In the genomic region with DNA sequence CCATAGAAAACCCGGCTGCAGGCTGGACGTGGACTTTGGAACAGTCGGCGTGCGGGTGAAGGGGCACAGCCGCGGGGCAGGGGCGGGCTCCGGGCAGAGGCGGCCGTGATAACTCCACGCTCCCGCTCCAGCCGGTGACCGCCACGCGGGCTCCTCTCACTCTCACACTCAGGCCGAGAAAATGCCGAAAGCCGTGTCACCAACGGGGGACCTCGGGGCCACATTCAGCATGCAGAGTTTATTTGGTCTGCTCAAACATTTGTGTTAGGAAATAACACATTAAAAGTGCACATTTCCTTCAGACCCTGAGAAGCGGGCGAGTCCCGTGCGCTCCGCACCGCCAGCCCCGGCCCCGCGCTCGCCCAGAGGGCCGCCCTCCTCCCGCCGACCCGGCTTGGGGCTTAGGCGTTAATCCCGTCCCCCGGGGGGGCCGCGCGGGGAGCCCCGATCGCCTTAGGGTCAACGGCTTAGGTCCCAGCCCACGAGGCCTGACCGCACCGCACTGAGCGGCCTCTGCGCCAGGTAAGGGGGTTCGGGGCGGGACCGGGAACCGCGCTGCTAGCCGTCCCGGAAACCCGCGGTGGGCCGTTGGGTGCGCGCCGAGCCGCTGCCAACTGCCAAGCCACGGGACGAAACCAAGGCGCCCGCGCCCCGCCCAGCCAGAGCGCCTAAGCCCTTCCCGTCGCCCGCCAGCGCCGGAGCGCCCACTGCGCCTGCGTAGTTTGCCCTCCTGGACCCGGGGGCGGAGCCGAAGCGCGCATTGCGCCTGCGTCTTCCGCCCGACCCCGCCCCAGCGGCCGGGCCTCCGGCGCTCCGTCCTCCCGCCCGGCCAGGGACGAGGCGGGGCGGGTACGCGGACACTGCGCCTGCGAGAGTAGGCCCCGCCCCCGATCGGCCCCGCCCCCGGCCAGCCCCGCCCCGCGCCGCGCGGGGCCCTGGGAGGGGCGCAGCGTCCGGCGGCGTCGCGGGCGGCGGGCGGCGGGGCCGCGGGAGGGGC, we compare ENCODE assay signal across 8 cellular contexts. TPM values are rescaled to one million over a fixed set of nuclear protein-coding genes. Genes with fewer than 3 reads are reported as not detected.
DNase-seq lines count a peak whose midpoint lies in the region; ATAC-seq, FAIRE-seq and TF ChIP-seq lines count a peak whose summit lies in the region.

A gene with protein sequence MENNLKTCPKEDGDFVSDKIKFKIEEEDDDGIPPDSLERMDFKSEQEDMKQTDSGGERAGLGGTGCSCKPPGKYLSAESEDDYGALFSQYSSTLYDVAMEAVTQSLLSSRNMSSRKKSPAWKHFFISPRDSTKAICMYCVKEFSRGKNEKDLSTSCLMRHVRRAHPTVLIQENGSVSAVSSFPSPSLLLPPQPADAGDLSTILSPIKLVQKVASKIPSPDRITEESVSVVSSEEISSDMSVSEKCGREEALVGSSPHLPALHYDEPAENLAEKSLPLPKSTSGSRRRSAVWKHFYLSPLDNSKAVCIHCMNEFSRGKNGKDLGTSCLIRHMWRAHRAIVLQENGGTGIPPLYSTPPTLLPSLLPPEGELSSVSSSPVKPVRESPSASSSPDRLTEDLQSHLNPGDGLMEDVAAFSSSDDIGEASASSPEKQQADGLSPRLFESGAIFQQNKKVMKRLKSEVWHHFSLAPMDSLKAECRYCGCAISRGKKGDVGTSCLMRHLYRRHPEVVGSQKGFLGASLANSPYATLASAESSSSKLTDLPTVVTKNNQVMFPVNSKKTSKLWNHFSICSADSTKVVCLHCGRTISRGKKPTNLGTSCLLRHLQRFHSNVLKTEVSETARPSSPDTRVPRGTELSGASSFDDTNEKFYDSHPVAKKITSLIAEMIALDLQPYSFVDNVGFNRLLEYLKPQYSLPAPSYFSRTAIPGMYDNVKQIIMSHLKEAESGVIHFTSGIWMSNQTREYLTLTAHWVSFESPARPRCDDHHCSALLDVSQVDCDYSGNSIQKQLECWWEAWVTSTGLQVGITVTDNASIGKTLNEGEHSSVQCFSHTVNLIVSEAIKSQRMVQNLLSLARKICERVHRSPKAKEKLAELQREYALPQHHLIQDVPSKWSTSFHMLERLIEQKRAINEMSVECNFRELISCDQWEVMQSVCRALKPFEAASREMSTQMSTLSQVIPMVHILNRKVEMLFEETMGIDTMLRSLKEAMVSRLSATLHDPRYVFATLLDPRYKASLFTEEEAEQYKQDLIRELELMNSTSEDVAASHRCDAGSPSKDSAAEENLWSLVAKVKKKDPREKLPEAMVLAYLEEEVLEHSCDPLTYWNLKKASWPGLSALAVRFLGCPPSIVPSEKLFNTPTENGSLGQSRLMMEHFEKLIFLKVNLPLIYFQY (plus strand): TSS at position 947 of the 997 bp plus-strand sequence. CDS start 29,819 bp downstream, outside the sequence.

- H3K79me2 ChIP-seq in OCI-LY7 (ENCODE audit: insufficient read depth, low read depth, low read length) (peaks cover 25% of the 10 kb centered on the region), endothelial cell of umbilical vein (ENCODE audit: control insufficient read depth, insufficient read depth, low read length) (peaks cover 40% of the 10 kb centered on the region)

- DNase-seq in DMS 273 (lab: John Stamatoyannopoulos, UW; ENCODE audit: unreplicated experiment), result peak; percentile 98
- peak; percentile 99 for DNase-seq in HuH-7 (ENCODE audit: low spot score)
- peak; percentile 99 for DNase-seq in OCI-LY7 (ENCODE audit: low spot score)
- DNase-seq in activated T-cell treated with anti-CD3 and anti-CD28 coated beads for 1 hour (ENCODE audit: low read depth), result peak; percentile 99
- DNase-seq in endothelial cell of umbilical vein (ENCODE audit: low read depth, low spot score), result peak; percentile 97
- peak; percentile 98 to 99 for DNase-seq in mesothelial cell of epicardium (ENCODE audit: low spot score in 2 of 2, unreplicated experiment in 2 of 2)
- DNase-seq in stimulated activated CD8-positive, alpha-beta memory T cell treated with anti-CD3 and anti-CD28 coated beads, Interleukin-15, amount 100 ng/mL, for 4 hours (ENCODE audit: low read depth in 2 of 2), result peak; percentile 91 to 99

- peaks cover 25% of the 10 kb centered on the region for H3K4me1 ChIP-seq in OCI-LY7 (ENCODE audit: insufficient read depth, low read length, poor library complexity, severe bottlenecking)
- peaks cover 22% of the 10 kb centered on the region for H3K4me1 ChIP-seq in endothelial cell of umbilical vein (ENCODE audit: control insufficient read depth, extremely low read depth, insufficient read depth, low read length)

- dilution Hi-C loops in endothelial cell of umbilical vein (cut with MboI; ENCODE audit: extremely low pct_ligation_motif_present, low sequenced_read_pairs), result no loop called here

- H2AFZ ChIP-seq in OCI-LY7 (ENCODE audit: low read length) (peak within 1 kb of the TSS; percentile 71), endothelial cell of umbilical vein (ENCODE audit: low read depth, low read length) (peak within 1 kb of the TSS; percentile 98)

- peak within 1 kb of the TSS; percentile 94 for H3K9ac ChIP-seq in endothelial cell of umbilical vein (replicated peaks; ENCODE audit: extremely low read depth, insufficient read depth, low read length)

- no peaks in the 10 kb centered on the region for H3K9me2 ChIP-seq in OCI-LY7 (ENCODE audit: insufficient read depth, low read length)

- H3K4me3 Mint-ChIP-seq in mesothelial cell of epicardium, result peak within 1 kb of the TSS; percentile 95

- POLR2A ChIA-PET in OCI-LY7 (lab: Charles Lee) (no interaction called here), endothelial cell of umbilical vein (lab: Charles Lee) (no interaction called here)

- H3K36me3 Mint-ChIP-seq in mesothelial cell of epicardium, result no peaks in the 10 kb centered on the region

- H3K36me3 ChIP-seq in OCI-LY7 (ENCODE audit: insufficient read depth, low read length) (peaks cover 10% of the 10 kb centered on the region; the same call in 1 of the 2 replicates), endothelial cell of umbilical vein (ENCODE audit: control insufficient read depth in 2 of 2, extremely low read depth in 1 of 2, insufficient read depth in 2 of 2, low read length in 2 of 2) (no peaks in the 10 kb centered on the region)

- H3K9me1 ChIP-seq in endothelial cell of umbilical vein (replicated peaks; ENCODE audit: control insufficient read depth, extremely low read depth, insufficient read depth, low read length), result no peaks in the 10 kb centered on the region

- H3K4me3 ChIP-seq in OCI-LY7 (ENCODE audit: low read depth, low read length, poor library complexity, severe bottlenecking) (peak within 1 kb of the TSS; percentile 79), endothelial cell of umbilical vein (replicated peaks in 1 of 3; ENCODE audit: insufficient read depth in 1 of 3, low read depth in 1 of 3, low read length in 3 of 3) (peak within 1 kb of the TSS; percentile 83 to 99 (median 86))

- H3K4me2 ChIP-seq in OCI-LY7 (ENCODE audit: low read length) (peak within 1 kb of the TSS; percentile 84), endothelial cell of umbilical vein (ENCODE audit: insufficient read depth, low read length) (peak within 1 kb of the TSS; percentile 97)

- H3K9me3 Mint-ChIP-seq in mesothelial cell of epicardium, result no peaks in the 10 kb centered on the region

- H3K27ac ChIP-seq in OCI-LY7 (ENCODE audit: low read depth, low read length, poor library complexity, severe bottlenecking), result peak within 1 kb of the TSS; percentile 84
- H3K27ac ChIP-seq in endothelial cell of umbilical vein (ENCODE audit: insufficient read depth, low read depth, low read length), result peak within 1 kb of the TSS; percentile 74

- BruUV-seq in OCI-LY7 (replicated peaks; lab: Mats Ljungman, UMichigan) (TSS peak; percentile 96), endothelial cell of umbilical vein (replicated peaks; lab: Mats Ljungman, UMichigan) (TSS peak; percentile 50)

- peaks cover 8 to 22% of the 10 kb centered on the region in 2 experiments for H3K27me3 ChIP-seq in endothelial cell of umbilical vein (ENCODE audit: control insufficient read depth in 2 of 2, insufficient read depth in 2 of 2, low read length in 2 of 2)

- H3K4me1 Mint-ChIP-seq in mesothelial cell of epicardium, result peaks cover 19% of the 10 kb centered on the region

- peaks cover 40% of the 10 kb centered on the region for H3K27me3 Mint-ChIP-seq in mesothelial cell of epicardium (ENCODE audit: low read depth)

- intact Hi-C loops in OCI-LY7 (cut with micrococcal nuclease; ENCODE audit: unreplicated experiment) (loop anchor here (2.0 kb wide), 2 partner anchors 26 to 66 kb away; a partner anchor contains a TSS), endothelial cell of umbilical vein (cut with micrococcal nuclease) (loop anchor here (1.0 to 5.0 kb wide), 3 partner anchors 25 to 259 kb away; a partner anchor contains a TSS)

- H3K9me3 ChIP-seq in OCI-LY7 (ENCODE audit: low read length), result no peaks in the 10 kb centered on the region
- H3K9me3 ChIP-seq in endothelial cell of umbilical vein (replicated peaks; ENCODE audit: control insufficient read depth, insufficient read depth, low read length), result no peaks in the 10 kb centered on the region

- peak; percentile 78 for TF ChIP-seq POLR2A in endothelial cell of umbilical vein (IDR thresholded peaks at IDR 0.05; ENCODE audit: low read depth, low read length)

- H4K20me1 ChIP-seq in OCI-LY7 (ENCODE audit: insufficient read depth, low read length) (peaks cover 21% of the 10 kb centered on the region), endothelial cell of umbilical vein (replicated peaks; ENCODE audit: control insufficient read depth, extremely low read depth, insufficient read depth, low read length) (peaks cover 7% of the 10 kb centered on the region)

- TF ChIP-seq CTCF in OCI-LY7 (conservative IDR thresholded peaks at IDR 0.05; ENCODE audit: low read length) (no peak), endothelial cell of umbilical vein (IDR thresholded peaks at IDR 0.05; ENCODE audit: extremely low read depth in 1 of 2, insufficient read depth in 1 of 2, low read depth in 1 of 2, low read length in 2 of 2) (no peak), mesothelial cell of epicardium (IDR thresholded peaks at IDR 0.05; ENCODE audit: unreplicated experiment) (no peak)

- peak; percentile 67 for ATAC-seq in GM21526 (IDR thresholded peaks at IDR 0.05; ENCODE audit: low FRiP score, unreplicated experiment)

- CTCF ChIA-PET in OCI-LY7 (lab: Charles Lee; ENCODE audit: unreplicated experiment) (no interaction called here), endothelial cell of umbilical vein (lab: Charles Lee) (no interaction called here)

- FAIRE-seq in endothelial cell of umbilical vein (lab: Jason Lieb, UNC), result peak; percentile 89

- H3K27ac Mint-ChIP-seq in mesothelial cell of epicardium, result peak within 1 kb of the TSS; percentile 96

RNA-seq across cellular contexts. Expression of the gene that starts here (rescaled TPM):
- total RNA-seq in OCI-LY7 (2014; rRNA removed; shearing (Covaris generic)), result 27.8 and 30.4 TPM in 2 replicates
- total RNA-seq in OCI-LY7 (2022), result 31.6 and 33.6 TPM in 2 replicates
- total RNA-seq in endothelial cell of umbilical vein, result 18.2 and 18.6 TPM in 2 replicates
- polyA plus RNA-seq in endothelial cell of umbilical vein, result 6.4 and 8.6 TPM in 2 replicates
- 9.1 and 9.3 TPM in 2 replicates for polyA plus RNA-seq in endothelial cell of umbilical vein (2011; cell fraction: cytosol; rRNA removed)
- polyA plus RNA-seq in endothelial cell of umbilical vein (2011; cell fraction: nucleus; rRNA removed), result 13.5 and 14.1 TPM in 2 replicates
- 12.3 and 13.1 TPM in 2 replicates for polyA plus RNA-seq in endothelial cell of umbilical vein (2012)
- 14.1 TPM in 2 replicates for polyA minus RNA-seq in endothelial cell of umbilical vein
- polyA minus RNA-seq in endothelial cell of umbilical vein (2011; cell fraction: cytosol; rRNA and poly(A)+ RNA removed), result 5.0 TPM
- polyA minus RNA-seq in endothelial cell of umbilical vein (2011; cell fraction: nucleus; rRNA and poly(A)+ RNA removed), result 14.1 and 14.9 TPM in 2 replicates
- 32.3 to 33.3 TPM (median 32.6 TPM) in 3 replicates for total RNA-seq in mesothelial cell of epicardium

Comparison
In these comparisons a context has a peak if more than half of its experiments do, and no peak if none do; other contexts are left out.
1. Peak in every context shown above with its lines: DNase-seq, ATAC-seq, H3K4me3 ChIP-seq and H3K27ac ChIP-seq.